In genomic region chr19:6772028-6772865, GRCh38 we compare ENCODE assay signal across 9 cellular contexts. TPM values are rescaled to one million over a fixed set of nuclear protein-coding genes. Genes with fewer than 3 reads are reported as not detected.
A peak's percentile ranks its signal among the peaks of the same experiment; 100 is the strongest.
DNase-seq lines count a peak whose midpoint lies in the region; ATAC-seq and TF ChIP-seq lines count a peak whose summit lies in the region.
"Had no signal": no experiment of that assay in that cellular context is flagged by ENCODE, and none has a peak within 500 bp of the region (broad histone marks: within the 10 kb centered on the region; RNA-seq: fewer than 3 reads in every experiment).

A gene with protein sequence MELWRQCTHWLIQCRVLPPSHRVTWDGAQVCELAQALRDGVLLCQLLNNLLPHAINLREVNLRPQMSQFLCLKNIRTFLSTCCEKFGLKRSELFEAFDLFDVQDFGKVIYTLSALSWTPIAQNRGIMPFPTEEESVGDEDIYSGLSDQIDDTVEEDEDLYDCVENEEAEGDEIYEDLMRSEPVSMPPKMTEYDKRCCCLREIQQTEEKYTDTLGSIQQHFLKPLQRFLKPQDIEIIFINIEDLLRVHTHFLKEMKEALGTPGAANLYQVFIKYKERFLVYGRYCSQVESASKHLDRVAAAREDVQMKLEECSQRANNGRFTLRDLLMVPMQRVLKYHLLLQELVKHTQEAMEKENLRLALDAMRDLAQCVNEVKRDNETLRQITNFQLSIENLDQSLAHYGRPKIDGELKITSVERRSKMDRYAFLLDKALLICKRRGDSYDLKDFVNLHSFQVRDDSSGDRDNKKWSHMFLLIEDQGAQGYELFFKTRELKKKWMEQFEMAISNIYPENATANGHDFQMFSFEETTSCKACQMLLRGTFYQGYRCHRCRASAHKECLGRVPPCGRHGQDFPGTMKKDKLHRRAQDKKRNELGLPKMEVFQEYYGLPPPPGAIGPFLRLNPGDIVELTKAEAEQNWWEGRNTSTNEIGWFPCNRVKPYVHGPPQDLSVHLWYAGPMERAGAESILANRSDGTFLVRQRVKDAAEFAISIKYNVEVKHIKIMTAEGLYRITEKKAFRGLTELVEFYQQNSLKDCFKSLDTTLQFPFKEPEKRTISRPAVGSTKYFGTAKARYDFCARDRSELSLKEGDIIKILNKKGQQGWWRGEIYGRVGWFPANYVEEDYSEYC (plus strand): TSS chr19:6772708. CDS start chr19:6772808, 100 bp downstream.

- peak; percentile 61 for ATAC-seq in activated CD8-positive, alpha-beta memory T cell treated with anti-CD3 and anti-CD28 coated beads, Interleukin-2, amount 10 ng/mL, durations not matched to agents 7 days and 5 days
- ATAC-seq in HG03442 (IDR thresholded peaks at IDR 0.05; ENCODE audit: unreplicated experiment), result no peak

- peaks cover 51% of the 10 kb centered on the region for H3K4me1 Mint-ChIP-seq in activated CD8-positive, alpha-beta memory T cell treated with anti-CD3 and anti-CD28 coated beads, Interleukin-2, amount 10 ng/mL, durations not matched to agents 7 days and 5 days

- no peak within 1 kb of the TSS for H3K56ac ChIP-seq in mesendoderm (ENCODE audit: low read length)

- H3K4me1 ChIP-seq in mesendoderm (ENCODE audit: control insufficient read depth, low read depth, low read length), result no peaks in the 10 kb centered on the region

- intact Hi-C loops in head of caudate nucleus (cut with DNase I), result no loop called here

- peak within 1 kb of the TSS; percentile 89 for H3K27ac Mint-ChIP-seq in activated CD8-positive, alpha-beta memory T cell treated with anti-CD3 and anti-CD28 coated beads, Interleukin-2, amount 10 ng/mL, durations not matched to agents 7 days and 5 days

- H3K23ac ChIP-seq in mesendoderm (ENCODE audit: low read length), result no peak within 1 kb of the TSS

- no peaks in the 10 kb centered on the region for H3K27me3 Mint-ChIP-seq in activated CD8-positive, alpha-beta memory T cell treated with anti-CD3 and anti-CD28 coated beads, Interleukin-2, amount 10 ng/mL, durations not matched to agents 7 days and 5 days

- H2AK5ac ChIP-seq in mesendoderm (ENCODE audit: low read length), result no peak within 1 kb of the TSS

- peak; percentile 89 for TF ChIP-seq POLR2A in GM18951 (IDR thresholded peaks at IDR 0.05; ENCODE audit: extremely low read depth, insufficient read depth, insufficient read length)
- TF ChIP-seq POLR2A in NB4 (IDR thresholded peaks at IDR 0.05; ENCODE audit: extremely low read depth, insufficient read length), result peak; percentile 60

- H2BK5ac ChIP-seq in mesendoderm (ENCODE audit: low read length), result no peak within 1 kb of the TSS

- no peak within 1 kb of the TSS for H4K5ac ChIP-seq in mesendoderm (ENCODE audit: low read length)

- H2BK120ac ChIP-seq in mesendoderm (ENCODE audit: low read depth, low read length), result no peak within 1 kb of the TSS

- H3K79me2 ChIP-seq in mesendoderm (ENCODE audit: control insufficient read depth, insufficient read depth, low read length), result no peaks in the 10 kb centered on the region

- H3K9ac ChIP-seq in mesendoderm (ENCODE audit: low read length), result no peak within 1 kb of the TSS

- H3K79me1 ChIP-seq in mesendoderm (ENCODE audit: low read length), result no peaks in the 10 kb centered on the region

- H3K4me3 Mint-ChIP-seq in activated CD8-positive, alpha-beta memory T cell treated with anti-CD3 and anti-CD28 coated beads, Interleukin-2, amount 10 ng/mL, durations not matched to agents 7 days and 5 days, result peak within 1 kb of the TSS; percentile 96

- CTCF ChIA-PET in activated CD8-positive, alpha-beta memory T cell treated with anti-CD3 and anti-CD28 coated beads, Interleukin-2, amount 10 ng/mL, durations not matched to agents 7 days and 5 days (lab: Charles Lee), result interaction anchor here (0.6 to 4.8 kb wide), 15 partner anchors 8 to 268 kb away, joined by 3 to 46 read pairs (median 3); partner anchors contain the start of gene GPR108

- H3K36me3 ChIP-seq in mesendoderm (ENCODE audit: control insufficient read depth, insufficient read depth, low read length), result no peaks in the 10 kb centered on the region
- H3K36me3 ChIP-seq: SJSA1 had no signal

- in situ Hi-C loops in GM18951 (cut with MboI; ENCODE audit: low sequenced_read_pairs, unreplicated experiment), result no loop called here

- peaks cover 26% of the 10 kb centered on the region for H3K36me3 Mint-ChIP-seq in activated CD8-positive, alpha-beta memory T cell treated with anti-CD3 and anti-CD28 coated beads, Interleukin-2, amount 10 ng/mL, durations not matched to agents 7 days and 5 days

- no peaks in the 10 kb centered on the region for H3K27me3 ChIP-seq in mesendoderm (ENCODE audit: insufficient read depth, low read length, poor library complexity)

- no peak within 1 kb of the TSS for H3K18ac ChIP-seq in mesendoderm (ENCODE audit: low read length)

- no peak within 1 kb of the TSS for H3K4me2 ChIP-seq in mesendoderm (ENCODE audit: low read length)

- peaks cover 7% of the 10 kb centered on the region for H3K9me3 Mint-ChIP-seq in activated CD8-positive, alpha-beta memory T cell treated with anti-CD3 and anti-CD28 coated beads, Interleukin-2, amount 10 ng/mL, durations not matched to agents 7 days and 5 days (ENCODE audit: low read depth)

- H2BK15ac ChIP-seq in mesendoderm (replicated peaks; ENCODE audit: low read depth), result no peak within 1 kb of the TSS

- no CpG with 5 or more reads among the region's 25 CpGs for WGBS in mesendoderm (ENCODE audit: extremely low coverage, insufficient coverage, low lambda C conversion rate)

- H3K4me3 ChIP-seq in NB4 (ENCODE audit: low read depth, low read length) (peak within 1 kb of the TSS; percentile 70), mesendoderm (ENCODE audit: low read length) (no peak within 1 kb of the TSS)
- H3K4me3 ChIP-seq: SJSA1 had no signal

- DNase-seq in NB4 (ENCODE audit: low read depth) (peak; percentile 93), head of caudate nucleus (peak in 38 of 42 donors; percentile 12 to 68 (median 38)), mesendoderm (no peak), foreskin melanocyte (no peak)
- DNase-seq in activated CD8-positive, alpha-beta memory T cell treated with anti-CD3 and anti-CD28 coated beads, Interleukin-2, amount 10 ng/mL, durations not matched to agents 7 days and 5 days, result peak; percentile 92
- DNase-seq in stimulated activated CD4-positive, alpha-beta T cell treated with anti-CD3 and anti-CD28 coated beads, Interleukin-15, amount 100 ng/mL, for 24 hours, result peak; percentile 90

- no peak within 1 kb of the TSS for H3K4ac ChIP-seq in mesendoderm (ENCODE audit: low read depth, low read length)

- H4K8ac ChIP-seq in mesendoderm (ENCODE audit: low read depth, low read length), result no peak within 1 kb of the TSS

- no peak within 1 kb of the TSS for H3K27ac ChIP-seq in mesendoderm (ENCODE audit: low read depth, low read length)
- H3K27ac ChIP-seq: SJSA1 had no signal

- peak; percentile 39 for TF ChIP-seq CTCF in NB4 (IDR thresholded peaks at IDR 0.05; ENCODE audit: low read depth, low read length)

RNA-seq across cellular contexts. Expression of the gene that starts here (rescaled TPM):
- 100 to 1,000 TPM in 1 of 2 experiments, 10 to 100 TPM in 1; 98.5 to 114 TPM for total RNA-seq in activated CD8-positive, alpha-beta memory T cell treated with anti-CD3 and anti-CD28 coated beads, Interleukin-2, amount 10 ng/mL, durations not matched to agents 7 days and 5 days
- polyA plus RNA-seq in mesendoderm (2013, experiment 1 of 2), result 1.0 TPM
- polyA plus RNA-seq in mesendoderm (2013, experiment 2 of 2), result 0.92 TPM
- total RNA-seq: SJSA1 had no signal

Comparison
In these comparisons a context has a peak if more than half of its experiments do, and no peak if none do; other contexts are left out.
1. DNase-seq: peak in NB4 (single experiment), activated CD8-positive, alpha-beta memory T cell treated with anti-CD3 and anti-CD28 coated beads, Interleukin-2, amount 10 ng/mL, durations not matched to agents 7 days and 5 days (single experiment), head of caudate nucleus (38 of 42) and stimulated activated CD4-positive, alpha-beta T cell treated with anti-CD3 and anti-CD28 coated beads, Interleukin-15, amount 100 ng/mL, for 24 hours (single experiment); none in mesendoderm (single experiment) and foreskin melanocyte (single experiment).